ENCODE assay signal across 17 cellular contexts in the genomic region with DNA sequence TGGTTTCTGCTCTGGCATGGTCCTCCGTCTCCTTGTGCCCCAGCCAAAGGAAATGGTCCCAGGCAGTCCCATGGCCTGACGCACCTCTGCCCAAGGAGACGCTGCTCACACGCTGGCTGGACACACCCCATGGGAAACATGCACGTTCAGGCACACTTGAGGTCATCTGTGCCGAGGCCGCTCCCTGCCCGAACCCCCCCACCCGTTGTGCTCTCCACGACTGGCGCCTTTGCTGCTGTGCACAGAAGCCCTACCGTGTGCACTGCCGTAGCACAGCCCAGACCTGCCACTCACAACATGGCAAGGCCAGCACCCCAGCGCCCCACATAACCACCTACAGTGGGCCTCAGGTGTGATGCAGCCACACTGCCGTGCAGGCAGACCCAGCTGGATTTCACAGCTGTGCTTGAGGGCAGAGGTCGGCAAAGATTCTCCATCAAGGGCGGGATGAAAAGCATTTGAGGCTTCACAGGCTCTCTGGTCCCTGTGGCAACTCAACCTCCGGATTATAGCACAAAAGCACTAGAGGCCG.
A peak's percentile ranks its signal among the peaks of the same experiment; 100 is the strongest.
DNase-seq lines count a peak whose midpoint lies in the region; ATAC-seq and TF ChIP-seq lines count a peak whose summit lies in the region.
"Had no signal": no experiment of that assay in that cellular context is flagged by ENCODE, and none has a peak within 500 bp of the region (broad histone marks: within the 10 kb centered on the region; RNA-seq: fewer than 3 reads in every experiment).

No MANE protein-coding gene starts in this region.

- peak overlapping the region; percentile 78 for H3K18ac ChIP-seq in neuronal stem cell (ENCODE audit: low read length)

- TF ChIP-seq CTCF in GM13977 (IDR thresholded peaks at IDR 0.05; ENCODE audit: extremely low read depth, insufficient read depth, missing control alignments), result no peak

- H2AFZ ChIP-seq in neuronal stem cell (ENCODE audit: low read length), result no peak overlapping the region

- H3K36me3 ChIP-seq in H7 (replicated peaks; ENCODE audit: control insufficient read depth, insufficient read depth, low read length), result no peaks in the 10 kb centered on the region
- H3K36me3 ChIP-seq in neuronal stem cell (replicated peaks in 1 of 2; ENCODE audit: control insufficient read depth in 2 of 2, insufficient read depth in 2 of 2, low read length in 2 of 2), result no peaks in the 10 kb centered on the region

- in situ Hi-C loops in GM13977 (cut with MboI; ENCODE audit: low pct_unique_long_range_greater_than_20kb, low sequenced_read_pairs, unreplicated experiment), result no loop called here

- H2AK5ac ChIP-seq in neuronal stem cell (ENCODE audit: low read depth, low read length), result peak overlapping the region; percentile 98

- H3K27me3 ChIP-seq in H7 (ENCODE audit: control insufficient read depth, insufficient read depth, low read length) (no peaks in the 10 kb centered on the region; the same call in 1 of the 2 replicates), neuronal stem cell (ENCODE audit: control insufficient read depth in 3 of 3, insufficient read depth in 3 of 3, low read depth in 1 of 3, low read length in 3 of 3) (no peaks in the 10 kb centered on the region)

- no peak for ATAC-seq in HG03432 (IDR thresholded peaks at IDR 0.05; ENCODE audit: unreplicated experiment)

- H2BK15ac ChIP-seq in neuronal stem cell (ENCODE audit: low read length), result peak overlapping the region; percentile 88

- H3K4ac ChIP-seq in neuronal stem cell (ENCODE audit: low read length), result peak overlapping the region; percentile 28

- H3K4me3 ChIP-seq in H7 (ENCODE audit: insufficient read depth, low read depth, low read length) (no peak overlapping the region), neuronal stem cell (ENCODE audit: low read length in 2 of 2) (no peak overlapping the region)

- DNase-seq in GM13977 (ENCODE audit: low spot score), result peak; percentile 4
- peak; percentile 26 for DNase-seq in H7
- peak; percentile 43 for DNase-seq in ecto neural progenitor cell (ENCODE audit: low spot score)
- DNase-seq in neuronal stem cell (ENCODE audit: low spot score), result no peak
- DNase-seq in NCI-H446 (lab: John Stamatoyannopoulos, UW), result no peak
- DNase-seq in NCI-H187 treated with DMSO at 0.1 percent for 48 hours (lab: John Stamatoyannopoulos, UW), result no peak
- DNase-seq: CD4-positive, CD25-positive, alpha-beta regulatory T cell; EL; GF-D8; HFFc6; Karpas-422; MV-4-11; NCI-H1105 treated with DMSO at 0.1 percent for 48 hours; NCI-H2081; NCI-H2171; OCI-M1 had no signal

- no peak overlapping the region for H3K14ac ChIP-seq in neuronal stem cell (ENCODE audit: low read length)

- peak overlapping the region; percentile 68 for H2BK5ac ChIP-seq in neuronal stem cell (ENCODE audit: low read length)

- H2BK12ac ChIP-seq in neuronal stem cell (ENCODE audit: low read length), result peak overlapping the region; percentile 59

- H3K23ac ChIP-seq in neuronal stem cell (ENCODE audit: low read depth, low read length, poor library complexity), result no peak overlapping the region

- H3K79me1 ChIP-seq in neuronal stem cell (ENCODE audit: low read depth, low read length), result no peaks in the 10 kb centered on the region

- no peak overlapping the region for H3K4me2 ChIP-seq in neuronal stem cell (ENCODE audit: insufficient read depth, low read length, poor library complexity, severe bottlenecking)

- peaks cover 7 to 10% of the 10 kb centered on the region in 2 donors for H3K9me3 ChIP-seq in neuronal stem cell (replicated peaks in 1 of 2; ENCODE audit: control insufficient read depth in 2 of 2, insufficient read depth in 1 of 2, low read depth in 1 of 2, low read length in 2 of 2)

- no peak overlapping the region for H4K91ac ChIP-seq in neuronal stem cell (ENCODE audit: low read depth, low read length, poor library complexity)

- H3K4me1 ChIP-seq in neuronal stem cell (ENCODE audit: control insufficient read depth in 2 of 2, insufficient read depth in 1 of 2, low read depth in 1 of 2, low read length in 2 of 2), result peaks cover 6 to 20% of the 10 kb centered on the region in 2 donors

- no peak overlapping the region for H3K9ac ChIP-seq in neuronal stem cell (ENCODE audit: low read depth, low read length, poor library complexity)

- H4K8ac ChIP-seq in neuronal stem cell (ENCODE audit: low read depth, low read length), result no peak overlapping the region

- no peak overlapping the region for H3K27ac ChIP-seq in neuronal stem cell (replicated peaks; ENCODE audit: low read length)

- WGBS in neuronal stem cell (ENCODE audit: extremely low coverage in 2 of 2, insufficient read length in 2 of 2, insufficient replicate concordance in 1 of 2), 2 donors, result no CpG with 5 or more reads among the region's 19 CpGs

- H2BK120ac ChIP-seq in neuronal stem cell (ENCODE audit: low read depth, low read length), result no peak overlapping the region

Comparison
In these comparisons a context has a peak if more than half of its experiments do, and no peak if none do; other contexts are left out.
1. DNase-seq: peak in GM13977 (single experiment), H7 (single experiment) and ecto neural progenitor cell (single experiment); none in neuronal stem cell (single experiment), NCI-H446 (0 of 2) and NCI-H187 treated with DMSO at 0.1 percent for 48 hours (single experiment).